In genomic region chr14:68814376-68815287, GRCh38 we compare ENCODE assay signal across 8 cellular contexts. TPM values are rescaled to one million over a fixed set of nuclear protein-coding genes. Genes with fewer than 3 reads are reported as not detected.
DNase-seq lines count a peak whose midpoint lies in the region; ATAC-seq and TF ChIP-seq lines count a peak whose summit lies in the region.

No MANE protein-coding gene starts in this region.

- no peak for TF ChIP-seq CTCF in CD8-positive, alpha-beta T cell (IDR thresholded peaks at IDR 0.05)
- TF ChIP-seq CTCF in natural killer cell (IDR thresholded peaks at IDR 0.05) = no peak

- 13 to 18% methylated on average over 14 of the region's 14 CpGs for WGBS in esophagus, 2 donors

- peak in 6 of 7 experiments; percentile 37 to 76 (median 58) for DNase-seq in CD8-positive, alpha-beta T cell
- DNase-seq in LHCN-M2 (ENCODE audit: low read depth) = peak; percentile 78
- peak; percentile 49 to 62 for DNase-seq in activated CD4-positive, alpha-beta T cell treated with anti-CD3 and anti-CD28 coated beads, Interleukin-2, amount 50 U/mL, for 48 hours
- DNase-seq in natural killer cell = no peak
- no peak for DNase-seq in posterior vena cava (ENCODE audit: low spot score)

- intact Hi-C loops in CD8-positive, alpha-beta T cell (cut with DNase I, micrococcal nuclease) = loop anchor here in 1 of 2 experiments (10.0 kb wide), 1 partner anchor 440 kb away; no protein-coding TSS in a partner anchor
- intact Hi-C loops in natural killer cell (cut with micrococcal nuclease) (loop anchor here (1.0 to 5.0 kb wide), 3 partner anchors 18 to 547 kb away; no protein-coding TSS in a partner anchor), posterior vena cava (cut with DNase I) (loop anchor here (5.0 to 10.0 kb wide), 4 partner anchors 420 to 882 kb away; no protein-coding TSS in a partner anchor)

- peak overlapping the region; percentile 69 for H3K4me3 ChIP-seq in CD8-positive, alpha-beta T cell (ENCODE audit: low read depth, low read length)
- H3K4me3 ChIP-seq in esophagus (ENCODE audit: low read depth in 1 of 2, low read length in 2 of 2) = no peak overlapping the region

- POLR2A ChIA-PET in CD8-positive, alpha-beta T cell (lab: Charles Lee) = interaction anchor here (0.9 to 17.2 kb wide), 10 partner anchors 9 to 564 kb away, joined by 3 to 641 read pairs (median 20); partner anchors contain the start of gene ZFP36L1

- H3K9me3 ChIP-seq in CD8-positive, alpha-beta T cell (ENCODE audit: low read length) = no peaks in the 10 kb centered on the region
- H3K9me3 ChIP-seq in esophagus (ENCODE audit: control insufficient read depth in 2 of 2, insufficient read depth in 1 of 2, low read depth in 1 of 2, low read length in 1 of 2) = no peaks in the 10 kb centered on the region

- H3K36me3 Mint-ChIP-seq in CD8-positive, alpha-beta T cell = no peaks in the 10 kb centered on the region
- H3K36me3 Mint-ChIP-seq in natural killer cell = no peaks in the 10 kb centered on the region

- H3K9me3 Mint-ChIP-seq in CD8-positive, alpha-beta T cell = no peaks in the 10 kb centered on the region
- H3K9me3 Mint-ChIP-seq in natural killer cell = no peaks in the 10 kb centered on the region

- H3K27me3 ChIP-seq in CD8-positive, alpha-beta T cell (ENCODE audit: insufficient read depth, low read length) = no peaks in the 10 kb centered on the region
- no peaks in the 10 kb centered on the region for H3K27me3 ChIP-seq in esophagus (ENCODE audit: control insufficient read depth in 1 of 2, insufficient read depth in 2 of 2, low read length in 2 of 2)

- peak overlapping the region; percentile 79 for H3K4me3 Mint-ChIP-seq in CD8-positive, alpha-beta T cell
- H3K4me3 Mint-ChIP-seq in natural killer cell = peak overlapping the region; percentile 80

- CTCF ChIA-PET in CD8-positive, alpha-beta T cell (lab: Charles Lee) = interaction anchor here (0.7 to 15.5 kb wide), 14 partner anchors 7 to 882 kb away, joined by 3 to 384 read pairs (median 12); partner anchors contain the start of gene ZFP36L1

- no peaks in the 10 kb centered on the region for H3K36me3 ChIP-seq in CD8-positive, alpha-beta T cell (ENCODE audit: insufficient read depth, low read length)
- H3K36me3 ChIP-seq in esophagus (ENCODE audit: control insufficient read depth in 2 of 2, insufficient read depth in 2 of 2, low read length in 1 of 2) = no peaks in the 10 kb centered on the region

- peaks cover 50% of the 10 kb centered on the region for H3K4me1 ChIP-seq in CD8-positive, alpha-beta T cell (ENCODE audit: insufficient read depth, low read length)
- H3K4me1 ChIP-seq in esophagus (ENCODE audit: control insufficient read depth in 2 of 2, insufficient read depth in 2 of 2, low read length in 1 of 2) = peaks cover 8 to 24% of the 10 kb centered on the region in 2 donors

- H3K27ac ChIP-seq in CD8-positive, alpha-beta T cell (ENCODE audit: low read depth, low read length) = peak overlapping the region; percentile 77
- peak overlapping the region; percentile 91 to 99 for H3K27ac ChIP-seq in esophagus (ENCODE audit: low read depth in 2 of 2, low read length in 1 of 2)

- ATAC-seq in CD8-positive, alpha-beta T cell = peak; percentile 35
- peak; percentile 26 for ATAC-seq in GM19324 (IDR thresholded peaks at IDR 0.05; ENCODE audit: low FRiP score, unreplicated experiment)
- ATAC-seq in natural killer cell = peak; percentile 25 to 54 (median 34)
- ATAC-seq in HG03039 (IDR thresholded peaks at IDR 0.05; ENCODE audit: unreplicated experiment) = no peak

- H3K27ac Mint-ChIP-seq in CD8-positive, alpha-beta T cell = peak overlapping the region; percentile 98
- H3K27ac Mint-ChIP-seq in natural killer cell = peak overlapping the region; percentile 91 to 97

- H3K27me3 Mint-ChIP-seq in CD8-positive, alpha-beta T cell (ENCODE audit: low read depth) = no peaks in the 10 kb centered on the region
- H3K27me3 Mint-ChIP-seq in natural killer cell (ENCODE audit: low read depth in 2 of 2) = no peaks in the 10 kb centered on the region

- peaks cover 58% of the 10 kb centered on the region for H3K4me1 Mint-ChIP-seq in CD8-positive, alpha-beta T cell (ENCODE audit: low read depth)
- H3K4me1 Mint-ChIP-seq in natural killer cell = peaks cover 48 to 59% of the 10 kb centered on the region in 2 donors

RNA-seq across cellular contexts. Expression of gene ZFP36L1, which starts 21.8 kb away (rescaled TPM):
- 100 to 1,000 TPM; 241 to 248 TPM for total RNA-seq in CD8-positive, alpha-beta T cell
- 238 and 342 TPM in 2 replicates for total RNA-seq in LHCN-M2 (2014; rRNA removed)
- polyA plus RNA-seq in LHCN-M2 (2012) = 251 TPM
- 10 to 100 TPM; 58.8 to 84.0 TPM for polyA plus RNA-seq in esophagus
- total RNA-seq in natural killer cell = 100 to 1,000 TPM; 143 to 167 (median 166) TPM
- total RNA-seq in posterior vena cava = 100 to 1,000 TPM; 311 to 319 TPM

Comparison
In these comparisons a context has a peak if more than half of its experiments do, and no peak if none do; other contexts are left out.
1. DNase-seq: peak in CD8-positive, alpha-beta T cell (6 of 7), LHCN-M2 (single experiment) and activated CD4-positive, alpha-beta T cell treated with anti-CD3 and anti-CD28 coated beads, Interleukin-2, amount 50 U/mL, for 48 hours (2 of 2); none in natural killer cell (single experiment) and posterior vena cava (single experiment).